ENCODE assay signal across 7 cellular contexts in the genomic region with DNA sequence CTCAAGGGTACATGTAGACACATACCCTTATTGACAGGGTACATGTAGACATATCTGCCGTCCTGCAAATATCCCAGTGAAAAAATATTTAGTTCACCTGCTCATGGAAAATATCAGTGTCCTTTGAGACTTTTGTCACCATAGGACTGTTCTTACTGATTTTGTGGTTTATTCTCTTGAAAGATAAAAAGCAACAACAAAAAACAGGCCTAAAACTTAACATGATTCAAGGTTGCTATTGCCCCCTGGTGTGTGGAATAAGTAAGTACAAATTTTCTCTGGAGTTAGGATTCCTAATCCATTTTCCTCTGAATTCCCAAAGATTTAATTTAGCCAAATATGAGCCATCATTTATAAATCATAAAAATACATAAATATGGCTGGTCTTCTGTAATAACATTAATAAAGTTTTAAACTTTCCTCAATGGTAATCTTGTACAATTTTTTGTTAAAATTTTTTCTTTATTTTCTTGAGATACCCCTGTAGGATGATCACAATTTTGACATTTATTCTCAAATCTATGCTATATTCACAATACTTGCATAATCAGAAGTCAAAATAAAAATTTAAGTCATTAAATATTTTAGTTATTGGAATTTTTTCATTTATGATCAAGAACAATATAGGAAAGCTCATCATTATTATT.
A peak's percentile ranks its signal among the peaks of the same experiment; 100 is the strongest.
DNase-seq lines count a peak whose midpoint lies in the region; TF ChIP-seq lines count a peak whose summit lies in the region.

No MANE protein-coding gene starts in this region.

- TF ChIP-seq CTCF in GM12872 (IDR thresholded peaks at IDR 0.05; ENCODE audit: insufficient read depth, low read depth, low read length) (peak; percentile 55; the same call in 2 of the 3 replicates), mammary epithelial cell (conservative IDR thresholded peaks at IDR 0.05 in 1 of 2, IDR thresholded peaks at IDR 0.05 in 1 of 2; ENCODE audit: extremely low read depth in 1 of 2, insufficient read depth in 1 of 2, low read depth in 1 of 2, low read length in 2 of 2) (peak; percentile 61 to 70), osteocyte (IDR thresholded peaks at IDR 0.05) (peak; percentile 81)

- no peaks in the 10 kb centered on the region for H3K9me3 ChIP-seq in mammary epithelial cell (replicated peaks; ENCODE audit: insufficient read depth, low read length)

- CTCF ChIA-PET in mammary epithelial cell (lab: Charles Lee; ENCODE audit: low non-redundant PET): interaction anchor here (0.7 kb wide), 1 partner anchor 307 kb away, joined by 5 read pairs; no protein-coding TSS in a partner anchor

- intact Hi-C loops in mammary epithelial cell (cut with micrococcal nuclease): loop anchor here (1.0 to 10.0 kb wide), 3 partner anchors 288 to 612 kb away; no protein-coding TSS in a partner anchor

- no peak overlapping the region for H3K4me3 ChIP-seq in mammary epithelial cell (replicated peaks in 1 of 3; ENCODE audit: insufficient read depth in 1 of 3, low read depth in 2 of 3, low read length in 3 of 3)

- no peaks in the 10 kb centered on the region for H3K4me1 Mint-ChIP-seq in osteocyte (ENCODE audit: unreplicated experiment)

- H3K27me3 ChIP-seq in mammary epithelial cell (ENCODE audit: insufficient read depth, low read length): no peaks in the 10 kb centered on the region

- DNase-seq in M059J (ENCODE audit: low read depth) (peak; percentile 9), mammary epithelial cell (peak; percentile 3), osteocyte (ENCODE audit: extremely low spot score, unreplicated experiment) (no peak), C1 segment of cervical spinal cord (lab: John Stamatoyannopoulos, UW) (no peak), foreskin melanocyte (no peak), T-helper 9 cell (no peak)

- H3K9me3 Mint-ChIP-seq in osteocyte (ENCODE audit: unreplicated experiment): no peaks in the 10 kb centered on the region

- no peak overlapping the region for H3K27ac ChIP-seq in mammary epithelial cell (ENCODE audit: insufficient read depth, low read depth, low read length)

- no peaks in the 10 kb centered on the region for H3K36me3 ChIP-seq in mammary epithelial cell (ENCODE audit: insufficient read depth, low read length)

- H3K4me2 ChIP-seq in mammary epithelial cell (ENCODE audit: insufficient read depth, low read depth, low read length): no peak overlapping the region

- no peak overlapping the region for H3K4me3 Mint-ChIP-seq in osteocyte (ENCODE audit: unreplicated experiment)

- no peak overlapping the region for H3K27ac Mint-ChIP-seq in osteocyte (ENCODE audit: unreplicated experiment)

- no TSS peak for BruUV-seq in mammary epithelial cell (replicated peaks; lab: Mats Ljungman, UMichigan)

- no peak overlapping the region for H2AFZ ChIP-seq in mammary epithelial cell (ENCODE audit: low read depth, low read length)

- no peaks in the 10 kb centered on the region for H3K79me2 ChIP-seq in mammary epithelial cell (ENCODE audit: insufficient read depth, low read length)

- H4K20me1 ChIP-seq in mammary epithelial cell (ENCODE audit: insufficient read depth, low read length): no peaks in the 10 kb centered on the region

- dilution Hi-C loops in mammary epithelial cell (cut with HindIII; ENCODE audit: low sequenced_read_pairs): no loop called here

- no CpG with 5 or more reads among the region's 1 CpG for WGBS in mammary epithelial cell (ENCODE audit: low coverage, missing lambda C conversion rate)

- H3K36me3 Mint-ChIP-seq in osteocyte (ENCODE audit: unreplicated experiment): no peaks in the 10 kb centered on the region

- no peaks in the 10 kb centered on the region for H3K27me3 Mint-ChIP-seq in osteocyte (ENCODE audit: unreplicated experiment)

- no peak overlapping the region for H3K9ac ChIP-seq in mammary epithelial cell (ENCODE audit: insufficient read depth, low read length)

- in situ Hi-C loops in mammary epithelial cell (cut with MboI; ENCODE audit: low sequenced_read_pairs in 2 of 2): loop anchor here (25.0 kb wide), 2 partner anchors 309 to 609 kb away; no protein-coding TSS in a partner anchor

- no peaks in the 10 kb centered on the region for H3K4me1 ChIP-seq in mammary epithelial cell (ENCODE audit: insufficient read depth, low read length)

Comparison
In these comparisons a context has a peak if more than half of its experiments do, and no peak if none do; other contexts are left out.
1. DNase-seq: peak in M059J (single experiment) and mammary epithelial cell (single experiment); none in osteocyte (single experiment), C1 segment of cervical spinal cord (0 of 14), foreskin melanocyte (single experiment) and T-helper 9 cell (single experiment).
2. Peak in every context shown above with its lines, with median percentiles within 50 percentile points of each other: CTCF ChIP-seq.